ENCODE assay signal across 1 cellular context in genomic region chr19:38070573-38070972, GRCh38.
A peak's percentile ranks its signal among the peaks of the same experiment; 100 is the strongest.
TF ChIP-seq lines count a peak whose summit lies in the region.

No MANE protein-coding gene starts in this region.

TF ChIP-seq in H1, 55 proteins besides CTCF, POLR2A, EP300 and RAD21:
- TF ChIP-seq, protein P1, sequence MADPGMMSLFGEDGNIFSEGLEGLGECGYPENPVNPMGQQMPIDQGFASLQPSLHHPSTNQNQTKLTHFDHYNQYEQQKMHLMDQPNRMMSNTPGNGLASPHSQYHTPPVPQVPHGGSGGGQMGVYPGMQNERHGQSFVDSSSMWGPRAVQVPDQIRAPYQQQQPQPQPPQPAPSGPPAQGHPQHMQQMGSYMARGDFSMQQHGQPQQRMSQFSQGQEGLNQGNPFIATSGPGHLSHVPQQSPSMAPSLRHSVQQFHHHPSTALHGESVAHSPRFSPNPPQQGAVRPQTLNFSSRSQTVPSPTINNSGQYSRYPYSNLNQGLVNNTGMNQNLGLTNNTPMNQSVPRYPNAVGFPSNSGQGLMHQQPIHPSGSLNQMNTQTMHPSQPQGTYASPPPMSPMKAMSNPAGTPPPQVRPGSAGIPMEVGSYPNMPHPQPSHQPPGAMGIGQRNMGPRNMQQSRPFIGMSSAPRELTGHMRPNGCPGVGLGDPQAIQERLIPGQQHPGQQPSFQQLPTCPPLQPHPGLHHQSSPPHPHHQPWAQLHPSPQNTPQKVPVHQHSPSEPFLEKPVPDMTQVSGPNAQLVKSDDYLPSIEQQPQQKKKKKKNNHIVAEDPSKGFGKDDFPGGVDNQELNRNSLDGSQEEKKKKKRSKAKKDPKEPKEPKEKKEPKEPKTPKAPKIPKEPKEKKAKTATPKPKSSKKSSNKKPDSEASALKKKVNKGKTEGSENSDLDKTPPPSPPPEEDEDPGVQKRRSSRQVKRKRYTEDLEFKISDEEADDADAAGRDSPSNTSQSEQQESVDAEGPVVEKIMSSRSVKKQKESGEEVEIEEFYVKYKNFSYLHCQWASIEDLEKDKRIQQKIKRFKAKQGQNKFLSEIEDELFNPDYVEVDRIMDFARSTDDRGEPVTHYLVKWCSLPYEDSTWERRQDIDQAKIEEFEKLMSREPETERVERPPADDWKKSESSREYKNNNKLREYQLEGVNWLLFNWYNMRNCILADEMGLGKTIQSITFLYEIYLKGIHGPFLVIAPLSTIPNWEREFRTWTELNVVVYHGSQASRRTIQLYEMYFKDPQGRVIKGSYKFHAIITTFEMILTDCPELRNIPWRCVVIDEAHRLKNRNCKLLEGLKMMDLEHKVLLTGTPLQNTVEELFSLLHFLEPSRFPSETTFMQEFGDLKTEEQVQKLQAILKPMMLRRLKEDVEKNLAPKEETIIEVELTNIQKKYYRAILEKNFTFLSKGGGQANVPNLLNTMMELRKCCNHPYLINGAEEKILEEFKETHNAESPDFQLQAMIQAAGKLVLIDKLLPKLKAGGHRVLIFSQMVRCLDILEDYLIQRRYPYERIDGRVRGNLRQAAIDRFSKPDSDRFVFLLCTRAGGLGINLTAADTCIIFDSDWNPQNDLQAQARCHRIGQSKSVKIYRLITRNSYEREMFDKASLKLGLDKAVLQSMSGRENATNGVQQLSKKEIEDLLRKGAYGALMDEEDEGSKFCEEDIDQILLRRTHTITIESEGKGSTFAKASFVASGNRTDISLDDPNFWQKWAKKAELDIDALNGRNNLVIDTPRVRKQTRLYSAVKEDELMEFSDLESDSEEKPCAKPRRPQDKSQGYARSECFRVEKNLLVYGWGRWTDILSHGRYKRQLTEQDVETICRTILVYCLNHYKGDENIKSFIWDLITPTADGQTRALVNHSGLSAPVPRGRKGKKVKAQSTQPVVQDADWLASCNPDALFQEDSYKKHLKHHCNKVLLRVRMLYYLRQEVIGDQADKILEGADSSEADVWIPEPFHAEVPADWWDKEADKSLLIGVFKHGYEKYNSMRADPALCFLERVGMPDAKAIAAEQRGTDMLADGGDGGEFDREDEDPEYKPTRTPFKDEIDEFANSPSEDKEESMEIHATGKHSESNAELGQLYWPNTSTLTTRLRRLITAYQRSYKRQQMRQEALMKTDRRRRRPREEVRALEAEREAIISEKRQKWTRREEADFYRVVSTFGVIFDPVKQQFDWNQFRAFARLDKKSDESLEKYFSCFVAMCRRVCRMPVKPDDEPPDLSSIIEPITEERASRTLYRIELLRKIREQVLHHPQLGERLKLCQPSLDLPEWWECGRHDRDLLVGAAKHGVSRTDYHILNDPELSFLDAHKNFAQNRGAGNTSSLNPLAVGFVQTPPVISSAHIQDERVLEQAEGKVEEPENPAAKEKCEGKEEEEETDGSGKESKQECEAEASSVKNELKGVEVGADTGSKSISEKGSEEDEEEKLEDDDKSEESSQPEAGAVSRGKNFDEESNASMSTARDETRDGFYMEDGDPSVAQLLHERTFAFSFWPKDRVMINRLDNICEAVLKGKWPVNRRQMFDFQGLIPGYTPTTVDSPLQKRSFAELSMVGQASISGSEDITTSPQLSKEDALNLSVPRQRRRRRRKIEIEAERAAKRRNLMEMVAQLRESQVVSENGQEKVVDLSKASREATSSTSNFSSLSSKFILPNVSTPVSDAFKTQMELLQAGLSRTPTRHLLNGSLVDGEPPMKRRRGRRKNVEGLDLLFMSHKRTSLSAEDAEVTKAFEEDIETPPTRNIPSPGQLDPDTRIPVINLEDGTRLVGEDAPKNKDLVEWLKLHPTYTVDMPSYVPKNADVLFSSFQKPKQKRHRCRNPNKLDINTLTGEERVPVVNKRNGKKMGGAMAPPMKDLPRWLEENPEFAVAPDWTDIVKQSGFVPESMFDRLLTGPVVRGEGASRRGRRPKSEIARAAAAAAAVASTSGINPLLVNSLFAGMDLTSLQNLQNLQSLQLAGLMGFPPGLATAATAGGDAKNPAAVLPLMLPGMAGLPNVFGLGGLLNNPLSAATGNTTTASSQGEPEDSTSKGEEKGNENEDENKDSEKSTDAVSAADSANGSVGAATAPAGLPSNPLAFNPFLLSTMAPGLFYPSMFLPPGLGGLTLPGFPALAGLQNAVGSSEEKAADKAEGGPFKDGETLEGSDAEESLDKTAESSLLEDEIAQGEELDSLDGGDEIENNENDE (IDR thresholded peaks at IDR 0.05; ENCODE audit: insufficient replicate concordance, low read length), result no peak
- TF ChIP-seq CREB1 (IDR thresholded peaks at IDR 0.05), result no peak
- no peak for TF ChIP-seq CHD1 (IDR thresholded peaks at IDR 0.05; ENCODE audit: low read depth, low read length)
- TF ChIP-seq MAFK (IDR thresholded peaks at IDR 0.05; ENCODE audit: low read depth, low read length), result peak; percentile 64
- peak; percentile 84 for TF ChIP-seq BACH1 (IDR thresholded peaks at IDR 0.05; ENCODE audit: low read length)
- no peak for TF ChIP-seq TBP (IDR thresholded peaks at IDR 0.05; ENCODE audit: low read depth, low read length)
- no peak for TF ChIP-seq TEAD4 (IDR thresholded peaks at IDR 0.05; ENCODE audit: low read depth, low read length)
